1 cellular context compared by ENCODE assay signal in genomic region chr2:203740741-203741363, GRCh38.
TF ChIP-seq lines count a peak whose summit lies in the region.

No MANE protein-coding gene starts in this region.

TF ChIP-seq in IMR-90, 13 proteins besides CTCF, POLR2A, EP300 and RAD21 (continued from another document):
- TF ChIP-seq USF2 (IDR thresholded peaks at IDR 0.05; ENCODE audit: low read depth, low read length) (no peak), SMC3 (IDR thresholded peaks at IDR 0.05; ENCODE audit: low read depth, low read length) (no peak), RCOR1 (IDR thresholded peaks at IDR 0.05; ENCODE audit: insufficient replicate concordance, low read length) (no peak), MAZ (IDR thresholded peaks at IDR 0.05; ENCODE audit: borderline replicate concordance, low read depth, low read length) (no peak), CEBPB (IDR thresholded peaks at IDR 0.05; ENCODE audit: low read depth, low read length) (no peak), ELK1 (IDR thresholded peaks at IDR 0.05; ENCODE audit: borderline replicate concordance, low read depth, low read length) (no peak)
